8 cellular contexts compared by ENCODE assay signal in genomic region chr4:140523370-140523856, GRCh38. TPM values are rescaled to one million over a fixed set of nuclear protein-coding genes. Genes with fewer than 3 reads are reported as not detected.
DNase-seq lines count a peak whose midpoint lies in the region; ATAC-seq, FAIRE-seq and TF ChIP-seq lines count a peak whose summit lies in the region.

No MANE protein-coding gene starts in this region.

- intact Hi-C loops in Right ventricle myocardium superior (cut with DNase I) (loop anchor here (5.0 to 10.0 kb wide), 3 partner anchors 99 to 611 kb away; partner anchors contain the start of genes CLGN, RNF150 and SCOC), left ventricle myocardium superior (cut with micrococcal nuclease) (no loop called here)

- ATAC-seq in Right ventricle myocardium superior (ENCODE audit: poor library complexity) (peak; percentile 4), left ventricle myocardium superior (no peak), HG03432 (IDR thresholded peaks at IDR 0.05; ENCODE audit: unreplicated experiment) (peak; percentile 11)

- no peaks in the 10 kb centered on the region for H3K9me3 Mint-ChIP-seq in neural crest cell

- peak overlapping the region; percentile 28 to 29 for H3K4me3 ChIP-seq in cardiac fibroblast (replicated peaks in 1 of 2; ENCODE audit: low read depth in 2 of 2, low read length in 2 of 2)

- peaks cover 29% of the 10 kb centered on the region for H3K4me1 Mint-ChIP-seq in neural crest cell

- H3K4me3 Mint-ChIP-seq in neural crest cell = peak overlapping the region; percentile 93

- FAIRE-seq in HTR-8/SVneo (lab: Jason Lieb, UNC) = no peak

- DNase-seq in Right ventricle myocardium superior (no peak), left ventricle myocardium superior (no peak), cardiac fibroblast (ENCODE audit: low read depth in 2 of 2) (no peak), neural crest cell (ENCODE audit: low read depth, low spot score) (no peak), amniotic stem cell (lab: John Stamatoyannopoulos, UW) (no peak), NCI-H345 (lab: John Stamatoyannopoulos, UW) (no peak), HTR-8/SVneo (ENCODE audit: insufficient read length, low spot score) (no peak)

- TF ChIP-seq CTCF in cardiac fibroblast (IDR thresholded peaks at IDR 0.05; ENCODE audit: low read depth, low read length) = no peak
- TF ChIP-seq CTCF in neural crest cell (conservative IDR thresholded peaks at IDR 0.05) = no peak

- H3K36me3 Mint-ChIP-seq in neural crest cell (ENCODE audit: low read depth) = peaks cover 16% of the 10 kb centered on the region

- no peaks in the 10 kb centered on the region for H3K27me3 Mint-ChIP-seq in neural crest cell (ENCODE audit: low read depth)

- no peak overlapping the region for H3K27ac Mint-ChIP-seq in neural crest cell (ENCODE audit: unreplicated experiment)

RNA-seq across cellular contexts. Expression of gene ELMOD2, which starts 0.6 kb away (rescaled TPM):
- total RNA-seq in Right ventricle myocardium superior = 10.5 TPM
- total RNA-seq in left ventricle myocardium superior = 15.6 TPM
- total RNA-seq in neural crest cell = 49.1 and 52.3 TPM in 2 replicates

RNA-seq across cellular contexts. Expression of gene MGAT4D, which starts 25.3 kb away (rescaled TPM):
- total RNA-seq in Right ventricle myocardium superior (not detected), left ventricle myocardium superior (not detected), neural crest cell (not detected in 2 replicates)

RNA-seq across cellular contexts. Expression of gene UCP1, which starts 45.3 kb away (rescaled TPM):
- not detected for total RNA-seq in Right ventricle myocardium superior
- not detected for total RNA-seq in left ventricle myocardium superior
- not detected in 2 replicates for total RNA-seq in neural crest cell
